Comparison of ENCODE assay signal across 1 cellular context in the genomic region with DNA sequence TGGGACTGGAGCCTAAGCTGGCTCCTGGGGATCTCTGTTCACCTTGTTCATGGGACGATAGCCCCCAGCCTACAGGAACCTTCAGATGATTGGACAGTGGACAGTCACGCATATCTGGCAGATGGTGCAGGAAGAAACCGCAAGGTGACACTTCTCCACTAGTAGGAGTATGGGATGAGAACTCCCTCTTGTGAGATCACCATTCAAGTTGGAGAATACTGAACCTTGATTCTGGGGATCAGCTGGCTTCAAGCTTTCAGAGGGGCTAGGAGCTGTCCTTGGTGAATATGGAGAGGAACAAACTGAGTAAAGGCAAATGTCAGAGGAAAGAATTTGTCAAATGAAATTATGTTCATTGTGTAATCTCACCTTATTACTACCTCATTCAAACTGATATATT.
TF ChIP-seq lines count a peak whose summit lies in the region.

No MANE protein-coding gene starts in this region.

TF ChIP-seq in GM23338, 12 proteins besides CTCF, POLR2A, EP300 and RAD21 (continued from another document):
- TF ChIP-seq, protein P1, sequence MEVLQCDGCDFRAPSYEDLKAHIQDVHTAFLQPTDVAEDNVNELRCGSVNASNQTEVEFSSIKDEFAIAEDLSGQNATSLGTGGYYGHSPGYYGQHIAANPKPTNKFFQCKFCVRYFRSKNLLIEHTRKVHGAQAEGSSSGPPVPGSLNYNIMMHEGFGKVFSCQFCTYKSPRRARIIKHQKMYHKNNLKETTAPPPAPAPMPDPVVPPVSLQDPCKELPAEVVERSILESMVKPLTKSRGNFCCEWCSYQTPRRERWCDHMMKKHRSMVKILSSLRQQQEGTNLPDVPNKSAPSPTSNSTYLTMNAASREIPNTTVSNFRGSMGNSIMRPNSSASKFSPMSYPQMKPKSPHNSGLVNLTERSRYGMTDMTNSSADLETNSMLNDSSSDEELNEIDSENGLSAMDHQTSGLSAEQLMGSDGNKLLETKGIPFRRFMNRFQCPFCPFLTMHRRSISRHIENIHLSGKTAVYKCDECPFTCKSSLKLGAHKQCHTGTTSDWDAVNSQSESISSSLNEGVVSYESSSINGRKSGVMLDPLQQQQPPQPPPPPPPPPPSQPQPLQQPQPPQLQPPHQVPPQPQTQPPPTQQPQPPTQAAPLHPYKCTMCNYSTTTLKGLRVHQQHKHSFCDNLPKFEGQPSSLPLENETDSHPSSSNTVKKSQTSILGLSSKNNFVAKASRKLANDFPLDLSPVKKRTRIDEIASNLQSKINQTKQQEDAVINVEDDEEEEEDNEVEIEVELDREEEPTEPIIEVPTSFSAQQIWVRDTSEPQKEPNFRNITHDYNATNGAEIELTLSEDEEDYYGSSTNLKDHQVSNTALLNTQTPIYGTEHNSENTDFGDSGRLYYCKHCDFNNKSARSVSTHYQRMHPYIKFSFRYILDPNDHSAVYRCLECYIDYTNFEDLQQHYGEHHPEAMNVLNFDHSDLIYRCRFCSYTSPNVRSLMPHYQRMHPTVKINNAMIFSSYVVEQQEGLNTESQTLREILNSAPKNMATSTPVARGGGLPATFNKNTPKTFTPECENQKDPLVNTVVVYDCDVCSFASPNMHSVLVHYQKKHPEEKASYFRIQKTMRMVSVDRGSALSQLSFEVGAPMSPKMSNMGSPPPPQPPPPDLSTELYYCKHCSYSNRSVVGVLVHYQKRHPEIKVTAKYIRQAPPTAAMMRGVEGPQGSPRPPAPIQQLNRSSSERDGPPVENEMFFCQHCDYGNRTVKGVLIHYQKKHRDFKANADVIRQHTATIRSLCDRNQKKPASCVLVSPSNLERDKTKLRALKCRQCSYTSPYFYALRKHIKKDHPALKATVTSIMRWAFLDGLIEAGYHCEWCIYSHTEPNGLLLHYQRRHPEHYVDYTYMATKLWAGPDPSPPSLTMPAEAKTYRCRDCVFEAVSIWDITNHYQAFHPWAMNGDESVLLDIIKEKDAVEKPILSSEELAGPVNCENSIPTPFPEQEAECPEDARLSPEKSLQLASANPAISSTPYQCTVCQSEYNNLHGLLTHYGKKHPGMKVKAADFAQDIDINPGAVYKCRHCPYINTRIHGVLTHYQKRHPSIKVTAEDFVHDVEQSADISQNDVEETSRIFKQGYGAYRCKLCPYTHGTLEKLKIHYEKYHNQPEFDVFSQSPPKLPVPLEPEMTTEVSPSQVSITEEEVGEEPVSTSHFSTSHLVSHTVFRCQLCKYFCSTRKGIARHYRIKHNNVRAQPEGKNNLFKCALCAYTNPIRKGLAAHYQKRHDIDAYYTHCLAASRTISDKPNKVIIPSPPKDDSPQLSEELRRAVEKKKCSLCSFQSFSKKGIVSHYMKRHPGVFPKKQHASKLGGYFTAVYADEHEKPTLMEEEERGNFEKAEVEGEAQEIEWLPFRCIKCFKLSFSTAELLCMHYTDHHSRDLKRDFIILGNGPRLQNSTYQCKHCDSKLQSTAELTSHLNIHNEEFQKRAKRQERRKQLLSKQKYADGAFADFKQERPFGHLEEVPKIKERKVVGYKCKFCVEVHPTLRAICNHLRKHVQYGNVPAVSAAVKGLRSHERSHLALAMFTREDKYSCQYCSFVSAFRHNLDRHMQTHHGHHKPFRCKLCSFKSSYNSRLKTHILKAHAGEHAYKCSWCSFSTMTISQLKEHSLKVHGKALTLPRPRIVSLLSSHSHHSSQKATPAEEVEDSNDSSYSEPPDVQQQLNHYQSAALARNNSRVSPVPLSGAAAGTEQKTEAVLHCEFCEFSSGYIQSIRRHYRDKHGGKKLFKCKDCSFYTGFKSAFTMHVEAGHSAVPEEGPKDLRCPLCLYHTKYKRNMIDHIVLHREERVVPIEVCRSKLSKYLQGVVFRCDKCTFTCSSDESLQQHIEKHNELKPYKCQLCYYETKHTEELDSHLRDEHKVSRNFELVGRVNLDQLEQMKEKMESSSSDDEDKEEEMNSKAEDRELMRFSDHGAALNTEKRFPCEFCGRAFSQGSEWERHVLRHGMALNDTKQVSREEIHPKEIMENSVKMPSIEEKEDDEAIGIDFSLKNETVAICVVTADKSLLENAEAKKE (CRISPR knock-in tag; IDR thresholded peaks at IDR 0.05): 0 out of 2 replicates have a peak, but pooled peaks have one; percentile 5
TF ChIP-seq in GM23338: peak in this region for 2.
